ENCODE assay signal across 9 cellular contexts in genomic region chr9:34380511-34381315, GRCh38. TPM values are rescaled to one million over a fixed set of nuclear protein-coding genes. Genes with fewer than 3 reads are reported as not detected.
A peak's percentile ranks its signal among the peaks of the same experiment; 100 is the strongest.
DNase-seq lines count a peak whose midpoint lies in the region; ATAC-seq and TF ChIP-seq lines count a peak whose summit lies in the region.
"Had no signal": no experiment of that assay in that cellular context is flagged by ENCODE, and none has a peak within 500 bp of the region (broad histone marks: within the 10 kb centered on the region; RNA-seq: fewer than 3 reads in every experiment).

No MANE protein-coding gene starts in this region.

- DNase-seq in NCI-H1436 (lab: John Stamatoyannopoulos, UW) (peak; percentile 72), NCI-H1436 treated with DMSO at 0.1 percent for 48 hours (lab: John Stamatoyannopoulos, UW) (no peak), LHCN-M2 (ENCODE audit: low read depth) (peak; percentile 39), SKM-1 (lab: John Stamatoyannopoulos, UW; ENCODE audit: unreplicated experiment) (peak; percentile 54), head of caudate nucleus (peak; percentile 51 to 94 (median 83)), omental fat pad (ENCODE audit: low spot score) (peak; percentile 42), testis (peak; percentile 78)

- peak overlapping the region; percentile 28 for H3K27ac Mint-ChIP-seq in activated naive CD8-positive, alpha-beta T cell

- no peaks in the 10 kb centered on the region for H3K36me3 ChIP-seq in testis (ENCODE audit: low read depth, missing control alignments)

- TF ChIP-seq CTCF in omental fat pad (IDR thresholded peaks at IDR 0.05) = no peak
- no peak for TF ChIP-seq CTCF in testis (IDR thresholded peaks at IDR 0.05)

- peaks cover 15% of the 10 kb centered on the region for H3K4me1 ChIP-seq in testis

- H3K36me3 Mint-ChIP-seq in activated naive CD8-positive, alpha-beta T cell = no peaks in the 10 kb centered on the region

- no peaks in the 10 kb centered on the region for H3K9me3 Mint-ChIP-seq in activated naive CD8-positive, alpha-beta T cell (ENCODE audit: low read depth)

- peaks cover 37% of the 10 kb centered on the region for H3K4me1 Mint-ChIP-seq in activated naive CD8-positive, alpha-beta T cell (ENCODE audit: low read depth)

- ATAC-seq in omental fat pad (ENCODE audit: low FRiP score) = peak; percentile 77

- peak overlapping the region; percentile 24 to 51 for H3K4me3 ChIP-seq in testis

- no peaks in the 10 kb centered on the region for H3K27me3 Mint-ChIP-seq in activated naive CD8-positive, alpha-beta T cell

- intact Hi-C loops in head of caudate nucleus (cut with DNase I) (no loop called here), testis (cut with DNase I; ENCODE audit: low total_unique reads) (no loop called here)

- H3K27ac ChIP-seq in testis = no peak overlapping the region
- H3K27ac ChIP-seq: C4-2B had no signal

- H3K27me3 ChIP-seq in testis = no peaks in the 10 kb centered on the region

- H3K9me3 ChIP-seq in testis = no peaks in the 10 kb centered on the region

- WGBS in testis, 2 donors = 7% methylated on average over 25 to 28 of the region's 59 CpGs

- TF ChIP-seq POLR2A in testis (IDR thresholded peaks at IDR 0.05) = no peak

- peak overlapping the region; percentile 87 for H3K4me3 Mint-ChIP-seq in activated naive CD8-positive, alpha-beta T cell

RNA-seq across cellular contexts. Expression of gene MYORG, which starts 4.0 kb away (rescaled TPM):
- total RNA-seq in LHCN-M2 (2014; rRNA removed) (1.2 and 1.5 TPM in 2 replicates), omental fat pad (10 to 100 TPM in 2 of 4 donors, 1 to 10 TPM in 2; 7.6 to 18.8 (median 10.7) TPM), testis (1 to 10 TPM; 2.8 to 4.6 TPM)
- polyA plus RNA-seq in LHCN-M2 (2012) = 1.9 TPM
- 2.8 TPM for polyA plus RNA-seq in testis (ENCODE audit: insufficient read depth, low read depth, low replicate concordance)

RNA-seq across cellular contexts. Expression of gene NUDT2, which starts 51.3 kb away (rescaled TPM):
- total RNA-seq in LHCN-M2 (2014; rRNA removed) (21.5 and 30.6 TPM in 2 replicates), omental fat pad (10 to 100 TPM in 3 of 4 donors, 1 to 10 TPM in 1; 6.6 to 30.4 (median 19.1) TPM), testis (10 to 100 TPM; 16.7 to 20.9 TPM)
- 44.6 TPM for polyA plus RNA-seq in LHCN-M2 (2012)
- polyA plus RNA-seq in testis (ENCODE audit: insufficient read depth, low read depth, low replicate concordance) = 21.1 TPM

RNA-seq across cellular contexts. Expression of gene KIF24, which starts 51.6 kb away (rescaled TPM):
- total RNA-seq in LHCN-M2 (2014; rRNA removed) = 5.1 and 5.6 TPM in 2 replicates
- polyA plus RNA-seq in LHCN-M2 (2012) = 1.5 TPM
- 1 to 10 TPM in 1 of 4 donors, under 1 TPM in 3; 0.44 to 1.1 (median 0.64) TPM for total RNA-seq in omental fat pad
- total RNA-seq in testis = 10 to 100 TPM; 18.3 to 20.0 TPM
- polyA plus RNA-seq in testis (ENCODE audit: insufficient read depth, low read depth, low replicate concordance) = 34.7 TPM
